In genomic region chr4:25860586-25861421, GRCh38 we compare ENCODE assay signal across 8 cellular contexts. TPM values are rescaled to one million over a fixed set of nuclear protein-coding genes. Genes with fewer than 3 reads are reported as not detected.
DNase-seq lines count a peak whose midpoint lies in the region; ATAC-seq lines count a peak whose summit lies in the region.

No MANE protein-coding gene starts in this region.

- no peaks in the 10 kb centered on the region for H3K36me3 ChIP-seq in HUES48 (ENCODE audit: control insufficient read depth, insufficient read depth, low read length)
- no peaks in the 10 kb centered on the region for H3K36me3 ChIP-seq in mucosa of stomach (ENCODE audit: control insufficient read depth, insufficient read depth, low read length)

- no peak overlapping the region for H3K9ac ChIP-seq in HUES48 (ENCODE audit: low read depth, low read length)
- peak overlapping the region; percentile 90 for H3K9ac ChIP-seq in mucosa of stomach (ENCODE audit: low read length)

- H3K36me3 Mint-ChIP-seq in activated naive CD4-positive, alpha-beta T cell treated with anti-CD3 and anti-CD28 coated beads, Interleukin-2, amount 50 U/mL, for 72 hours: peaks cover 15 to 31% of the 10 kb centered on the region in 2 donors

- H3K9me3 Mint-ChIP-seq in activated naive CD4-positive, alpha-beta T cell treated with anti-CD3 and anti-CD28 coated beads, Interleukin-2, amount 50 U/mL, for 72 hours: no peaks in the 10 kb centered on the region

- no peaks in the 10 kb centered on the region for H3K9me3 ChIP-seq in HUES48 (ENCODE audit: control insufficient read depth, insufficient read depth, low read length)
- no peaks in the 10 kb centered on the region for H3K9me3 ChIP-seq in mucosa of stomach (ENCODE audit: control insufficient read depth, low read length)

- no peak overlapping the region for H3K27ac ChIP-seq in HUES48 (ENCODE audit: low read depth, low read length)

- H3K4me1 ChIP-seq in HUES48 (ENCODE audit: control insufficient read depth, insufficient read depth, low read length): peaks cover 28% of the 10 kb centered on the region
- peaks cover 64% of the 10 kb centered on the region for H3K4me1 ChIP-seq in mucosa of stomach (ENCODE audit: control insufficient read depth, insufficient read depth, low read length)

- no peak for ATAC-seq in activated naive CD4-positive, alpha-beta T cell treated with anti-CD3 and anti-CD28 coated beads, Interleukin-2, amount 50 U/mL, for 72 hours
- no peak for ATAC-seq in GM21786 (IDR thresholded peaks at IDR 0.05; ENCODE audit: unreplicated experiment)

- H3K4me3 ChIP-seq in HUES48 (ENCODE audit: low read depth, low read length) (peak overlapping the region; percentile 75), mucosa of stomach (ENCODE audit: low read length) (no peak overlapping the region)

- peak overlapping the region; percentile 96 to 99 for H3K27ac Mint-ChIP-seq in activated naive CD4-positive, alpha-beta T cell treated with anti-CD3 and anti-CD28 coated beads, Interleukin-2, amount 50 U/mL, for 72 hours

- DNase-seq in GF-D8 (lab: John Stamatoyannopoulos, UW) (peak; percentile 34), LoVo (ENCODE audit: low spot score) (no peak), NCI-H1436 treated with DMSO at 0.1 percent for 48 hours (lab: John Stamatoyannopoulos, UW) (no peak)
- DNase-seq in activated naive CD4-positive, alpha-beta T cell treated with anti-CD3 and anti-CD28 coated beads, Interleukin-2, amount 50 U/mL, for 72 hours (ENCODE audit: low spot score in 2 of 2): no peak
- no peak for DNase-seq in stimulated activated CD4-positive, alpha-beta T cell treated with anti-CD3 and anti-CD28 coated beads, Interleukin-1b, Interleukin-23, amount 100 ng/mL, for 48 hours

- H3K27me3 ChIP-seq in HUES48 (ENCODE audit: control insufficient read depth, insufficient read depth, low read length) (peaks cover 16% of the 10 kb centered on the region), mucosa of stomach (ENCODE audit: control insufficient read depth, insufficient read depth, low read length) (no peaks in the 10 kb centered on the region)

RNA-seq across cellular contexts. Expression of gene SEL1L3, which starts 2.0 kb away (rescaled TPM):
- total RNA-seq in activated naive CD4-positive, alpha-beta T cell treated with anti-CD3 and anti-CD28 coated beads, Interleukin-2, amount 50 U/mL, for 72 hours: 10 to 100 TPM; 32.8 to 44.3 TPM

RNA-seq across cellular contexts. Expression of gene SMIM20, which starts 53.2 kb away (rescaled TPM):
- total RNA-seq in activated naive CD4-positive, alpha-beta T cell treated with anti-CD3 and anti-CD28 coated beads, Interleukin-2, amount 50 U/mL, for 72 hours: 10 to 100 TPM; 19.7 to 21.3 TPM
